ENCODE assay signal across 1 cellular context in genomic region chr12:14841761-14842160, GRCh38.
TF ChIP-seq lines count a peak whose summit lies in the region.

No MANE protein-coding gene starts in this region.

TF ChIP-seq in HepG2, 621 proteins besides CTCF, POLR2A, EP300 and RAD21 (continued from another document and continues in another):
- TF ChIP-seq, protein P1, sequence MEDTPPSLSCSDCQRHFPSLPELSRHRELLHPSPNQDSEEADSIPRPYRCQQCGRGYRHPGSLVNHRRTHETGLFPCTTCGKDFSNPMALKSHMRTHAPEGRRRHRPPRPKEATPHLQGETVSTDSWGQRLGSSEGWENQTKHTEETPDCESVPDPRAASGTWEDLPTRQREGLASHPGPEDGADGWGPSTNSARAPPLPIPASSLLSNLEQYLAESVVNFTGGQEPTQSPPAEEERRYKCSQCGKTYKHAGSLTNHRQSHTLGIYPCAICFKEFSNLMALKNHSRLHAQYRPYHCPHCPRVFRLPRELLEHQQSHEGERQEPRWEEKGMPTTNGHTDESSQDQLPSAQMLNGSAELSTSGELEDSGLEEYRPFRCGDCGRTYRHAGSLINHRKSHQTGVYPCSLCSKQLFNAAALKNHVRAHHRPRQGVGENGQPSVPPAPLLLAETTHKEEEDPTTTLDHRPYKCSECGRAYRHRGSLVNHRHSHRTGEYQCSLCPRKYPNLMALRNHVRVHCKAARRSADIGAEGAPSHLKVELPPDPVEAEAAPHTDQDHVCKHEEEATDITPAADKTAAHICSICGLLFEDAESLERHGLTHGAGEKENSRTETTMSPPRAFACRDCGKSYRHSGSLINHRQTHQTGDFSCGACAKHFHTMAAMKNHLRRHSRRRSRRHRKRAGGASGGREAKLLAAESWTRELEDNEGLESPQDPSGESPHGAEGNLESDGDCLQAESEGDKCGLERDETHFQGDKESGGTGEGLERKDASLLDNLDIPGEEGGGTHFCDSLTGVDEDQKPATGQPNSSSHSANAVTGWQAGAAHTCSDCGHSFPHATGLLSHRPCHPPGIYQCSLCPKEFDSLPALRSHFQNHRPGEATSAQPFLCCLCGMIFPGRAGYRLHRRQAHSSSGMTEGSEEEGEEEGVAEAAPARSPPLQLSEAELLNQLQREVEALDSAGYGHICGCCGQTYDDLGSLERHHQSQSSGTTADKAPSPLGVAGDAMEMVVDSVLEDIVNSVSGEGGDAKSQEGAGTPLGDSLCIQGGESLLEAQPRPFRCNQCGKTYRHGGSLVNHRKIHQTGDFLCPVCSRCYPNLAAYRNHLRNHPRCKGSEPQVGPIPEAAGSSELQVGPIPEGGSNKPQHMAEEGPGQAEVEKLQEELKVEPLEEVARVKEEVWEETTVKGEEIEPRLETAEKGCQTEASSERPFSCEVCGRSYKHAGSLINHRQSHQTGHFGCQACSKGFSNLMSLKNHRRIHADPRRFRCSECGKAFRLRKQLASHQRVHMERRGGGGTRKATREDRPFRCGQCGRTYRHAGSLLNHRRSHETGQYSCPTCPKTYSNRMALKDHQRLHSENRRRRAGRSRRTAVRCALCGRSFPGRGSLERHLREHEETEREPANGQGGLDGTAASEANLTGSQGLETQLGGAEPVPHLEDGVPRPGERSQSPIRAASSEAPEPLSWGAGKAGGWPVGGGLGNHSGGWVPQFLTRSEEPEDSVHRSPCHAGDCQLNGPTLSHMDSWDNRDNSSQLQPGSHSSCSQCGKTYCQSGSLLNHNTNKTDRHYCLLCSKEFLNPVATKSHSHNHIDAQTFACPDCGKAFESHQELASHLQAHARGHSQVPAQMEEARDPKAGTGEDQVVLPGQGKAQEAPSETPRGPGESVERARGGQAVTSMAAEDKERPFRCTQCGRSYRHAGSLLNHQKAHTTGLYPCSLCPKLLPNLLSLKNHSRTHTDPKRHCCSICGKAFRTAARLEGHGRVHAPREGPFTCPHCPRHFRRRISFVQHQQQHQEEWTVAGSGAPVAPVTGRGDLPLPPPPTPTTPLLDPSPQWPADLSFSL (CRISPR knock-in tag; IDR thresholded peaks at IDR 0.05) = no peak
- TF ChIP-seq KDM5A (IDR thresholded peaks at IDR 0.05; ENCODE audit: borderline replicate concordance, low read length) (no peak; the same call in 1 of the 2 replicates), ZNF256 (CRISPR knock-in tag; conservative IDR thresholded peaks at IDR 0.05) (no peak), ZBTB10 (CRISPR knock-in tag; IDR thresholded peaks at IDR 0.05; ENCODE audit: borderline replicate concordance) (no peak), GTF2F1 (IDR thresholded peaks at IDR 0.05; ENCODE audit: low read length) (no peak), AKNA (CRISPR knock-in tag; IDR thresholded peaks at IDR 0.05; ENCODE audit: borderline replicate concordance) (no peak), MLX (CRISPR knock-in tag; IDR thresholded peaks at IDR 0.05) (0 out of 2 replicates have a peak, but pooled peaks have one; percentile 18), TIGD3 (CRISPR knock-in tag; IDR thresholded peaks at IDR 0.05; ENCODE audit: borderline replicate concordance) (no peak), NFYC (CRISPR knock-in tag; IDR thresholded peaks at IDR 0.05) (no peak), KLF11 (CRISPR knock-in tag; IDR thresholded peaks at IDR 0.05) (no peak), ELF4 (CRISPR knock-in tag; IDR thresholded peaks at IDR 0.05; ENCODE audit: borderline replicate concordance) (no peak), KDM3A (CRISPR knock-in tag; IDR thresholded peaks at IDR 0.05; ENCODE audit: low read depth) (no peak), PATZ1 (CRISPR knock-in tag; IDR thresholded peaks at IDR 0.05) (peak; percentile 64), HDAC2 (CRISPR knock-in tag; IDR thresholded peaks at IDR 0.05) (peak; percentile 29; the same call in 1 of the 2 replicates), ZNF562 (CRISPR knock-in tag; IDR thresholded peaks at IDR 0.05; ENCODE audit: borderline replicate concordance) (no peak), NR2C2 (CRISPR knock-in tag; IDR thresholded peaks at IDR 0.05; ENCODE audit: borderline replicate concordance) (no peak), HNF4A (CRISPR knock-in tag; IDR thresholded peaks at IDR 0.05) (peak; percentile 30; the same call in 1 of the 2 replicates), SPEN (CRISPR knock-in tag; IDR thresholded peaks at IDR 0.05; ENCODE audit: low read depth) (no peak), ZNF274 (CRISPR knock-in tag; IDR thresholded peaks at IDR 0.05) (no peak), ZNF362 (CRISPR knock-in tag; IDR thresholded peaks at IDR 0.05; ENCODE audit: borderline replicate concordance) (0 out of 2 replicates have a peak, but pooled peaks have one; percentile 17), U2AF2 (IDR thresholded peaks at IDR 0.05; ENCODE audit: low read depth, low read length) (no peak), ZNF674 (CRISPR knock-in tag; IDR thresholded peaks at IDR 0.05; ENCODE audit: low read depth) (no peak), ZNF543 (CRISPR knock-in tag; IDR thresholded peaks at IDR 0.05) (no peak), ZNF282 (IDR thresholded peaks at IDR 0.05; ENCODE audit: partially characterized antibody) (no peak), ZSCAN30 (CRISPR knock-in tag; IDR thresholded peaks at IDR 0.05) (no peak), ZNF121 (CRISPR knock-in tag; IDR thresholded peaks at IDR 0.05) (no peak), XRCC5 (optimal IDR thresholded peaks at IDR 0.05; ENCODE audit: low read length) (peak; percentile 28), NR3C1 (CRISPR knock-in tag; IDR thresholded peaks at IDR 0.05) (no peak), FIP1L1 (IDR thresholded peaks at IDR 0.05; ENCODE audit: borderline replicate concordance, insufficient read depth, low read depth, low read length) (no peak), GATAD2A (CRISPR knock-in tag; IDR thresholded peaks at IDR 0.05) (peak; percentile 60; the same call in 1 of the 2 replicates), ZNF224 (CRISPR knock-in tag; IDR thresholded peaks at IDR 0.05) (no peak), ZNF30 (CRISPR knock-in tag; IDR thresholded peaks at IDR 0.05) (no peak), SAP130 (CRISPR knock-in tag; IDR thresholded peaks at IDR 0.05; ENCODE audit: low read depth) (peak; percentile 79), TEAD3 (CRISPR knock-in tag; optimal IDR thresholded peaks at IDR 0.05; ENCODE audit: borderline replicate concordance) (peak; percentile 96), ZMYM4 (CRISPR knock-in tag; IDR thresholded peaks at IDR 0.05) (peak; percentile 22; the same call in 1 of the 2 replicates), FOXO1 (CRISPR knock-in tag; IDR thresholded peaks at IDR 0.05) (peak; percentile 15; the same call in 1 of the 2 replicates), MXD1 (CRISPR knock-in tag; IDR thresholded peaks at IDR 0.05) (no peak)
- TF ChIP-seq, protein P2, sequence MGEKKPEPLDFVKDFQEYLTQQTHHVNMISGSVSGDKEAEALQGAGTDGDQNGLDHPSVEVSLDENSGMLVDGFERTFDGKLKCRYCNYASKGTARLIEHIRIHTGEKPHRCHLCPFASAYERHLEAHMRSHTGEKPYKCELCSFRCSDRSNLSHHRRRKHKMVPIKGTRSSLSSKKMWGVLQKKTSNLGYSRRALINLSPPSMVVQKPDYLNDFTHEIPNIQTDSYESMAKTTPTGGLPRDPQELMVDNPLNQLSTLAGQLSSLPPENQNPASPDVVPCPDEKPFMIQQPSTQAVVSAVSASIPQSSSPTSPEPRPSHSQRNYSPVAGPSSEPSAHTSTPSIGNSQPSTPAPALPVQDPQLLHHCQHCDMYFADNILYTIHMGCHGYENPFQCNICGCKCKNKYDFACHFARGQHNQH (CRISPR knock-in tag; IDR thresholded peaks at IDR 0.05) = peak; percentile 66; the same call in 1 of the 2 replicates
- TF ChIP-seq, protein P3, sequence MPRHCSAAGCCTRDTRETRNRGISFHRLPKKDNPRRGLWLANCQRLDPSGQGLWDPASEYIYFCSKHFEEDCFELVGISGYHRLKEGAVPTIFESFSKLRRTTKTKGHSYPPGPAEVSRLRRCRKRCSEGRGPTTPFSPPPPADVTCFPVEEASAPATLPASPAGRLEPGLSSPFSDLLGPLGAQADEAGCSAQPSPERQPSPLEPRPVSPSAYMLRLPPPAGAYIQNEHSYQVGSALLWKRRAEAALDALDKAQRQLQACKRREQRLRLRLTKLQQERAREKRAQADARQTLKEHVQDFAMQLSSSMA (CRISPR knock-in tag; IDR thresholded peaks at IDR 0.05) = no peak
